Comparison of ENCODE assay signal across 12 cellular contexts in the genomic region with DNA sequence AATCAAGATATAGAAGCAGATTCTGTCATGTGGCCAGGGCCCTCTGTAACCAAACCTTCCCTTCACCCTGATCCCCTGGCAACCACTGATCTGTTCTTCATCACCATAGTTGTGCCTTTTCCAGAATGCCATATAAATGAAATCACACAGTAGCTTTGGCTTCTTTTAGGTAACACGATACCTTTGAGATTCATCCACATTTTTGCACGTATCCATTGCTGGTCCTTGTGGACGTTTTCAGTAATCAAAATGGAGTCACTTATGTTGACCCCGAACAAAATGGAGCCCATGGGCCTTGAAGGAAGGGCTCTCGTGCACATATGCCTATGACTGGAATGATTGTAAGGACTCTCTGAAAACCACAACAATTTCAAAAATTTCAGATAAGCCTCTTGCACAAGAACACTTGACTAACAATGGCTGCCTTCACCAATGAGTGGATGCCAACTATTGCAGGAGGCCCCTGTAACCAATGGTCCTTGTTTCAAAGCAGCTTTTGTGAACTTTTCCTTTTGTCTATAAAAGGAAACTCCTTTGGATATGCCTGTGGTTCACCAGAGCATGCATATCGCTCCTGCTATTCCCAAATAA.
DNase-seq lines count a peak whose midpoint lies in the region; ATAC-seq, FAIRE-seq and TF ChIP-seq lines count a peak whose summit lies in the region.
"Had no signal": no experiment of that assay in that cellular context is flagged by ENCODE, and none has a peak within 500 bp of the region (broad histone marks: within the 10 kb centered on the region; RNA-seq: fewer than 3 reads in every experiment).

No MANE protein-coding gene starts in this region.

- TF ChIP-seq CTCF in RWPE2 (IDR thresholded peaks at IDR 0.05; ENCODE audit: poor library complexity, severe bottlenecking): no peak
- TF ChIP-seq CTCF in testis (IDR thresholded peaks at IDR 0.05): no peak

- H3K27me3 ChIP-seq in RWPE2 (ENCODE audit: insufficient read depth, poor library complexity, severe bottlenecking): no peaks in the 10 kb centered on the region
- H3K27me3 ChIP-seq in testis: no peaks in the 10 kb centered on the region
- no peaks in the 10 kb centered on the region for H3K27me3 ChIP-seq in H7 (ENCODE audit: control insufficient read depth, insufficient read depth, low read length)
- H3K27me3 ChIP-seq in small intestine (ENCODE audit: control insufficient read depth in 2 of 2, insufficient read depth in 2 of 2, low read length in 2 of 2): no peaks in the 10 kb centered on the region
- H3K27me3 ChIP-seq: esophagus muscularis mucosa had no signal

- peaks cover 5% of the 10 kb centered on the region for H3K4me1 ChIP-seq in RWPE2 (ENCODE audit: insufficient read depth, poor library complexity, severe bottlenecking)
- peaks cover 33% of the 10 kb centered on the region for H3K4me1 ChIP-seq in testis
- no peaks in the 10 kb centered on the region for H3K4me1 ChIP-seq in small intestine (ENCODE audit: control insufficient read depth in 2 of 2, insufficient read depth in 1 of 2, low read depth in 1 of 2, low read length in 1 of 2)

- TF ChIP-seq POLR2A in testis (IDR thresholded peaks at IDR 0.05): no peak

- intact Hi-C loops in testis (cut with DNase I; ENCODE audit: low total_unique reads): no loop called here

- H3K27ac ChIP-seq in RWPE2 (ENCODE audit: poor library complexity, severe bottlenecking): no peak overlapping the region
- H3K27ac ChIP-seq in testis: no peak overlapping the region
- H3K27ac ChIP-seq in small intestine (ENCODE audit: low read depth in 1 of 2, low read length in 1 of 2): no peak overlapping the region
- H3K27ac ChIP-seq: esophagus muscularis mucosa had no signal

- ATAC-seq in RWPE2 (ENCODE audit: low read depth) (peak; percentile 71), GM18861 (IDR thresholded peaks at IDR 0.05; ENCODE audit: unreplicated experiment) (no peak)

- no peak for FAIRE-seq in small intestine (lab: Jason Lieb, UNC)
- FAIRE-seq: A204.1 had no signal

- H3K36me3 ChIP-seq in RWPE2 (ENCODE audit: low read depth) (no peaks in the 10 kb centered on the region), testis (ENCODE audit: low read depth, missing control alignments) (no peaks in the 10 kb centered on the region), H7 (replicated peaks; ENCODE audit: control insufficient read depth, insufficient read depth, low read length) (no peaks in the 10 kb centered on the region), small intestine (ENCODE audit: control insufficient read depth in 2 of 2, insufficient read depth in 2 of 2, low read length in 2 of 2) (no peaks in the 10 kb centered on the region)
- H3K36me3 ChIP-seq: esophagus muscularis mucosa had no signal

- DNase-seq in DMS53 (lab: John Stamatoyannopoulos, UW) (peak; percentile 33), DMS53 treated with DMSO at 0.1 percent for 48 hours (lab: John Stamatoyannopoulos, UW; ENCODE audit: unreplicated experiment) (no peak), RWPE2 (ENCODE audit: low spot score) (no peak), foreskin melanocyte (peak; percentile 98), testis (peak; percentile 68), H7 (no peak), small intestine (no peak)
- DNase-seq: activated CD8-positive, alpha-beta memory T cell treated with anti-CD3 and anti-CD28 coated beads for 24 hours; stimulated activated CD4-positive, alpha-beta T cell treated with anti-CD3 and anti-CD28 coated beads, Interleukin-15, amount 100 ng/mL, for 24 hours had no signal

- H3K9me3 ChIP-seq in RWPE2 (ENCODE audit: severe bottlenecking) (no peaks in the 10 kb centered on the region), testis (no peaks in the 10 kb centered on the region), small intestine (ENCODE audit: control insufficient read depth, low read depth) (no peaks in the 10 kb centered on the region)
- H3K9me3 ChIP-seq: esophagus muscularis mucosa had no signal

- H3K4me3 ChIP-seq in RWPE2 (ENCODE audit: severe bottlenecking): no peak overlapping the region
- H3K4me3 ChIP-seq in testis: no peak overlapping the region
- no peak overlapping the region for H3K4me3 ChIP-seq in H7 (ENCODE audit: insufficient read depth, low read depth, low read length)
- H3K4me3 ChIP-seq in small intestine (ENCODE audit: low read depth in 1 of 2, low read length in 2 of 2): no peak overlapping the region
- H3K4me3 ChIP-seq: esophagus muscularis mucosa had no signal

- 42 to 57% methylated on average over 6 of the region's 6 CpGs for WGBS in testis, 2 donors
- WGBS in small intestine, 3 donors: 68 to 78% (median 77%) methylated on average over 6 of the region's 6 CpGs

Comparison
In these comparisons a context has a peak if more than half of its experiments do, and no peak if none do; other contexts are left out.
1. DNase-seq: peak in DMS53 (single experiment), foreskin melanocyte (single experiment) and testis (single experiment); none in DMS53 treated with DMSO at 0.1 percent for 48 hours (single experiment), RWPE2 (single experiment), H7 (single experiment) and small intestine (single experiment).